23 cellular contexts compared by ENCODE assay signal in the genomic region with DNA sequence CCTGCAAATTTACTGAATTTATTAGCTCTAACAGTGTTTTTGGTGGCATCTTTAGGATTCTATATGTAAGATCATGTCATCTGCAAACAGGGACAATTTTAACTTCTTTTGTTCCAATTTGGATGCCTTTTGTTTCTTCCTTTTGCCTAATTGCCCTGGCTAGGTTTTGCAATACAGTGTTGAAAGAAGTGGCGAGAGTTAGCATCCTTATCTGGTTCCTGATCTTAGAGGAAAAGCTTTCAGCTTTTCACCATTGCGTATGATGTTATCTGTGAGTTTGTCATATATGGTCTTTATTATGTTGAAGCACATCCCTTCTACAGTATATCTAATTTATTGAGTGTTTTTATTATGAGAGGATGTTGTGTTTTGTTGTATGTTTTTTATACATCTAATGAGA.
"Had no signal": no experiment of that assay in that cellular context is flagged by ENCODE, and none has a peak within 500 bp of the region (broad histone marks: within the 10 kb centered on the region; RNA-seq: fewer than 3 reads in every experiment).

No MANE protein-coding gene starts in this region.

- ATAC-seq: left colon; left lung; mucosa of descending colon; naive thymus-derived CD4-positive, alpha-beta T cell; stimulated activated memory B cell treated with anti-CD40 and anti-IgM and Interleukin-4, amounts not matched to agents 10 μg/mL and 1 μg/mL and 100 μg/mL, for 72 hours; stimulated activated naive CD8-positive, alpha-beta T cell treated with anti-CD3 and anti-CD28 coated beads, Interleukin-15, amount 100 ng/mL, for 72 hours had no signal

- H3K4me2 ChIP-seq: smooth muscle cell had no signal

- H3K27me3 ChIP-seq: left lung, ovary, right atrium auricular region, right lobe of liver, transverse colon, upper lobe of left lung, vagina had no signal

- H3K36me3 ChIP-seq: left lung, ovary, right atrium auricular region, right lobe of liver, transverse colon, upper lobe of left lung, vagina had no signal

- H3K4me3 ChIP-seq: left lung, mucosa of descending colon, ovary, right atrium auricular region, right lobe of liver, smooth muscle cell, transverse colon, upper lobe of left lung, vagina had no signal

- H3K4me1 ChIP-seq: left lung, right atrium auricular region, right lobe of liver, transverse colon, upper lobe of left lung, vagina had no signal

- H3K27ac ChIP-seq: left lung, ovary, right atrium auricular region, right lobe of liver, transverse colon, upper lobe of left lung, vagina had no signal

- DNase-seq: hypothalamus; immature natural killer cell; kidney; left colon; left lung; midbrain; mucosa of descending colon; naive thymus-derived CD4-positive, alpha-beta T cell; ovary; right lobe of liver; stimulated activated CD4-positive, alpha-beta T cell treated with anti-CD3 and anti-CD28 coated beads, Interleukin-1b, Interleukin-23, amount 100 ng/mL, for 48 hours; stimulated activated CD4-positive, alpha-beta T cell treated with anti-CD3 and anti-CD28 coated beads, Interleukin-2, amount 100 ng/mL, for 48 hours; stimulated activated CD4-positive, alpha-beta T cell treated with anti-CD3 and anti-CD28 coated beads, Interleukin-4, amount 100 ng/mL, for 4 hours; stimulated activated CD8-positive, alpha-beta memory T cell treated with anti-CD3 and anti-CD28 coated beads, Interleukin-4, amount 100 ng/mL, for 48 hours; stimulated activated naive CD4-positive, alpha-beta T cell treated with Interleukin-2 at 50 U/mL for 16 hours; stimulated activated naive CD8-positive, alpha-beta T cell treated with anti-CD3 and anti-CD28 coated beads, Interleukin-15, amount 100 ng/mL, for 72 hours; substantia nigra; transverse colon; upper lobe of left lung had no signal

- H3K9me3 ChIP-seq: ovary, right lobe of liver, vagina had no signal
